20 cellular contexts compared by ENCODE assay signal in genomic region chr20:17565164-17565845, GRCh38. TPM values are rescaled to one million over a fixed set of nuclear protein-coding genes. Genes with fewer than 3 reads are reported as not detected.
DNase-seq lines count a peak whose midpoint lies in the region; ATAC-seq and TF ChIP-seq lines count a peak whose summit lies in the region.
"Had no signal": no experiment of that assay in that cellular context is flagged by ENCODE, and none has a peak within 500 bp of the region (broad histone marks: within the 10 kb centered on the region; RNA-seq: fewer than 3 reads in every experiment).

No MANE protein-coding gene starts in this region.

- peaks cover 29 to 66% of the 10 kb centered on the region in 2 experiments for H3K4me1 ChIP-seq in HCT116 (ENCODE audit: control insufficient read depth in 1 of 2, insufficient read depth in 2 of 2, low read length in 2 of 2)
- peaks cover 23% of the 10 kb centered on the region for H3K4me1 ChIP-seq in adipocyte (ENCODE audit: control insufficient read depth, insufficient read depth, low read length)
- H3K4me1 ChIP-seq in gastroesophageal sphincter = peaks cover 4 to 82% (median 17%) of the 10 kb centered on the region in 3 donors
- peaks cover 5% of the 10 kb centered on the region for H3K4me1 ChIP-seq in smooth muscle cell (ENCODE audit: low read depth)
- peaks cover 22% of the 10 kb centered on the region for H3K4me1 ChIP-seq in lower lobe of right lung
- peaks cover 5 to 19% (median 16%) of the 10 kb centered on the region in 4 donors for H3K4me1 ChIP-seq in upper lobe of left lung

- H3F3A ChIP-seq in smooth muscle cell (ENCODE audit: low read depth) = peaks cover 12% of the 10 kb centered on the region

- H3K79me2 ChIP-seq in HCT116 (ENCODE audit: insufficient read depth, low read length) = peaks cover 11% of the 10 kb centered on the region
- peaks cover 4% of the 10 kb centered on the region for H3K79me2 ChIP-seq in smooth muscle cell (ENCODE audit: low read depth)

- no peak for TF ChIP-seq RAD21 in HCT116 (IDR thresholded peaks at IDR 0.05; ENCODE audit: low read depth)

- CTCF ChIA-PET in HCT116 (lab: Charles Lee) = no interaction called here

- H4K20me1 ChIP-seq in HCT116 (ENCODE audit: insufficient read depth) = no peaks in the 10 kb centered on the region
- peaks cover 2% of the 10 kb centered on the region for H4K20me1 ChIP-seq in smooth muscle cell (ENCODE audit: low read depth)

- H3K36me3 ChIP-seq in HCT116 (ENCODE audit: control insufficient read depth in 1 of 2, insufficient read depth in 2 of 2, low read length in 2 of 2) = no peaks in the 10 kb centered on the region
- no peaks in the 10 kb centered on the region for H3K36me3 ChIP-seq in adipocyte (ENCODE audit: control insufficient read depth, insufficient read depth, low read length, severe bottlenecking)
- H3K36me3 ChIP-seq in gastroesophageal sphincter = no peaks in the 10 kb centered on the region
- no peaks in the 10 kb centered on the region for H3K36me3 ChIP-seq in smooth muscle cell (ENCODE audit: low read depth)
- H3K36me3 ChIP-seq in lower lobe of right lung = no peaks in the 10 kb centered on the region
- no peaks in the 10 kb centered on the region for H3K36me3 ChIP-seq in upper lobe of left lung

- TF ChIP-seq CTCF in HCT116 (IDR thresholded peaks at IDR 0.05 in 2 of 3, conservative IDR thresholded peaks at IDR 0.05 in 1 of 3; ENCODE audit: borderline replicate concordance in 1 of 3, insufficient read depth in 1 of 3, low read depth in 2 of 3, low read length in 2 of 3) (no peak), gastroesophageal sphincter (IDR thresholded peaks at IDR 0.05) (no peak), smooth muscle cell (IDR thresholded peaks at IDR 0.05; ENCODE audit: borderline replicate concordance, insufficient read depth, poor library complexity, severe bottlenecking) (no peak), lower lobe of right lung (IDR thresholded peaks at IDR 0.05) (no peak), upper lobe of left lung (IDR thresholded peaks at IDR 0.05) (no peak)

- H3K27ac ChIP-seq in HCT116 (ENCODE audit: low read depth, low read length) (no peak overlapping the region), gastroesophageal sphincter (peak overlapping the region; percentile 99 to 100 (median 100)), smooth muscle cell (ENCODE audit: low read depth) (peak overlapping the region; percentile 59), lower lobe of right lung (no peak overlapping the region), upper lobe of left lung (peak overlapping the region in 1 of 4 donors; percentile 49)

- DNase-seq in HCT116 (ENCODE audit: low read depth, low spot score) (no peak), adipocyte (ENCODE audit: low read depth) (peak; percentile 65), smooth muscle cell (lab: John Stamatoyannopoulos, UW; ENCODE audit: unreplicated experiment) (no peak), lower lobe of right lung (no peak), NCI-H2081 (lab: John Stamatoyannopoulos, UW) (no peak), upper lobe of left lung (no peak)
- DNase-seq: activated CD4-positive, alpha-beta T cell treated with anti-CD3 and anti-CD28 coated beads for 36 hours; activated naive CD4-positive, alpha-beta T cell treated with anti-CD3 and anti-CD28 coated beads, Interleukin-2, amount 50 U/mL, for 16 hours; activated T-cell treated with anti-CD3 and anti-CD28 coated beads for 4 hours; central memory CD4-positive, alpha-beta T cell; DMS153; head of caudate nucleus; MG63; NCI-H2081 treated with DMSO at 0.1 percent for 48 hours; NCI-H774; stimulated activated CD4-positive, alpha-beta T cell treated with anti-CD3 and anti-CD28 coated beads, Interleukin-4, amount 100 ng/mL, for 24 hours; T-helper 9 cell had no signal

- ATAC-seq in HCT116 (no peak), gastroesophageal sphincter (no peak), lower lobe of right lung (no peak), HG03521 (IDR thresholded peaks at IDR 0.05; ENCODE audit: unreplicated experiment) (no peak), upper lobe of left lung (ENCODE audit: low FRiP score in 2 of 2) (no peak)
- ATAC-seq: activated CD4-positive, alpha-beta T cell treated with anti-CD3 and anti-CD28 coated beads for 36 hours; Right ventricle myocardium inferior had no signal

- H3K4me2 ChIP-seq in HCT116 (ENCODE audit: low read length) (peak overlapping the region; percentile 7), smooth muscle cell (peak overlapping the region; percentile 33)

- WGBS in gastroesophageal sphincter (ENCODE audit: low coverage in 1 of 2), 2 donors = 36 to 41% methylated on average over 2 to 4 of the region's 4 CpGs
- WGBS in smooth muscle cell (ENCODE audit: low lambda C conversion rate) = 67% methylated on average over 4 of the region's 4 CpGs
- WGBS in upper lobe of left lung, 2 donors = 75 to 80% methylated on average over 4 of the region's 4 CpGs

- TF ChIP-seq POLR2A in HCT116 (IDR thresholded peaks at IDR 0.05; ENCODE audit: borderline replicate concordance, extremely low read depth, insufficient read depth, insufficient read length) (no peak), gastroesophageal sphincter (IDR thresholded peaks at IDR 0.05) (no peak), upper lobe of left lung (IDR thresholded peaks at IDR 0.05) (no peak)

- TF ChIP-seq EP300 in gastroesophageal sphincter (IDR thresholded peaks at IDR 0.05) = no peak
- no peak for TF ChIP-seq EP300 in upper lobe of left lung (IDR thresholded peaks at IDR 0.05)

- H2AFZ ChIP-seq in HCT116 (ENCODE audit: low read depth, low read length, poor library complexity, severe bottlenecking) (no peak overlapping the region), smooth muscle cell (ENCODE audit: low read depth) (no peak overlapping the region)

- RAD21 ChIA-PET in HCT116 (lab: Charles Lee; ENCODE audit: low non-redundant PET in 1 of 2, low total read pairs in 2 of 2, uncharacterized antibody in 2 of 2, unreplicated experiment in 2 of 2) = no interaction called here

- H3K9ac ChIP-seq in HCT116 (ENCODE audit: low read length) = no peak overlapping the region
- H3K9ac ChIP-seq in adipocyte (ENCODE audit: low read length) = peak overlapping the region; percentile 43
- no peak overlapping the region for H3K9ac ChIP-seq in smooth muscle cell (ENCODE audit: low read depth)

- BruUV-seq in HCT116 (replicated peaks; lab: Mats Ljungman, UMichigan) = no TSS peak

- H3K27me3 ChIP-seq in HCT116 (ENCODE audit: insufficient read depth, low read length) = no peaks in the 10 kb centered on the region
- no peaks in the 10 kb centered on the region for H3K27me3 ChIP-seq in adipocyte (replicated peaks; ENCODE audit: control insufficient read depth, insufficient read depth, low read length)
- H3K27me3 ChIP-seq in gastroesophageal sphincter = no peaks in the 10 kb centered on the region
- H3K27me3 ChIP-seq in smooth muscle cell (ENCODE audit: low read depth) = no peaks in the 10 kb centered on the region
- no peaks in the 10 kb centered on the region for H3K27me3 ChIP-seq in lower lobe of right lung (ENCODE audit: low read depth)
- no peaks in the 10 kb centered on the region for H3K27me3 ChIP-seq in upper lobe of left lung
- H3K27me3 ChIP-seq: MG63 had no signal

- H3K9me2 ChIP-seq in HCT116 (ENCODE audit: insufficient read depth) = no peaks in the 10 kb centered on the region

- POLR2A ChIA-PET in HCT116 (lab: Charles Lee) = interaction anchor here (0.6 kb wide), 1 partner anchor 25 kb away, joined by 3 read pairs; no protein-coding TSS in a partner anchor

- H3K9me3 ChIP-seq in HCT116 (ENCODE audit: control insufficient read depth in 1 of 2, insufficient read depth in 1 of 2, low read depth in 1 of 2, low read length in 2 of 2) (no peaks in the 10 kb centered on the region), adipocyte (ENCODE audit: control insufficient read depth, low read length) (no peaks in the 10 kb centered on the region), gastroesophageal sphincter (no peaks in the 10 kb centered on the region), smooth muscle cell (replicated peaks; ENCODE audit: low read depth) (no peaks in the 10 kb centered on the region), lower lobe of right lung (no peaks in the 10 kb centered on the region), upper lobe of left lung (no peaks in the 10 kb centered on the region)
- H3K9me3 ChIP-seq: MG63 had no signal

- intact Hi-C loops in HCT116 (cut with micrococcal nuclease) = no loop called here
- intact Hi-C loops in lower lobe of right lung (cut with DNase I) = no loop called here

- H3K4me3 ChIP-seq in HCT116 (replicated peaks in 1 of 2; ENCODE audit: low read depth in 1 of 2, low read length in 2 of 2) = no peak overlapping the region
- no peak overlapping the region for H3K4me3 ChIP-seq in adipocyte (ENCODE audit: low read length)
- H3K4me3 ChIP-seq in gastroesophageal sphincter = no peak overlapping the region
- H3K4me3 ChIP-seq in smooth muscle cell = no peak overlapping the region
- no peak overlapping the region for H3K4me3 ChIP-seq in lower lobe of right lung
- H3K4me3 ChIP-seq in upper lobe of left lung = no peak overlapping the region
- H3K4me3 ChIP-seq: MG63 had no signal

TF ChIP-seq in HCT116, 20 proteins besides CTCF, POLR2A, EP300 and RAD21 (continues in another document):
- TF ChIP-seq POLR2AphosphoS5 (IDR thresholded peaks at IDR 0.05; ENCODE audit: low read depth, low read length) = no peak
- no peak for TF ChIP-seq YY1 (IDR thresholded peaks at IDR 0.05; ENCODE audit: extremely low read depth, insufficient replicate concordance, low read depth, low read length)
- TF ChIP-seq SRF (IDR thresholded peaks at IDR 0.05; ENCODE audit: low read depth) = no peak

RNA-seq across cellular contexts. Expression of gene DSTN, which starts 4.6 kb away (rescaled TPM):
- total RNA-seq in HCT116 (2021; ENCODE audit: unreplicated experiment) (202 TPM), gastroesophageal sphincter (1,000 to 10,000 TPM; 1,820 to 3,515 (median 2,996) TPM), smooth muscle cell (486 and 582 TPM in 2 replicates), lower lobe of right lung (347 TPM), upper lobe of left lung (100 to 1,000 TPM; 235 to 735 (median 513) TPM)
- 96.2 and 121 TPM in 2 replicates for polyA plus RNA-seq in HCT116 (2012)
- polyA plus RNA-seq in smooth muscle cell = 534 and 559 TPM in 2 replicates

RNA-seq across cellular contexts. Expression of gene BFSP1, which starts 34.1 kb away (rescaled TPM):
- total RNA-seq in HCT116 (2021; ENCODE audit: unreplicated experiment) = 8.8 TPM
- polyA plus RNA-seq in HCT116 (2012) = 4.2 and 5.4 TPM in 2 replicates
- total RNA-seq in gastroesophageal sphincter = 1 to 10 TPM; 2.0 to 5.9 (median 5.0) TPM
- 0.76 and 1.0 TPM in 2 replicates for total RNA-seq in smooth muscle cell
- polyA plus RNA-seq in smooth muscle cell = 1.3 and 1.6 TPM in 2 replicates
- total RNA-seq in lower lobe of right lung = 2.4 TPM
- total RNA-seq in upper lobe of left lung = 1 to 10 TPM in 4 of 6 donors, under 1 TPM in 1, not detected in 1; 0.97 to 5.2 (median 2.9) TPM

Comparison
In these comparisons a context has a peak if more than half of its experiments do, and no peak if none do; other contexts are left out.
1. H3K27ac ChIP-seq: peak in gastroesophageal sphincter (4 of 4) and smooth muscle cell (single experiment); none in HCT116 (single experiment) and lower lobe of right lung (single experiment).